19 cellular contexts compared by ENCODE assay signal in genomic region chr9:127489471-127490115, GRCh38. TPM values are rescaled to one million over a fixed set of nuclear protein-coding genes. Genes with fewer than 3 reads are reported as not detected.
DNase-seq lines count a peak whose midpoint lies in the region; ATAC-seq and TF ChIP-seq lines count a peak whose summit lies in the region.
"Had no signal": no experiment of that assay in that cellular context is flagged by ENCODE, and none has a peak within 500 bp of the region (broad histone marks: within the 10 kb centered on the region; RNA-seq: fewer than 3 reads in every experiment).

No MANE protein-coding gene starts in this region.

- no peak overlapping the region for H3K4me3 Mint-ChIP-seq in GM23338
- H3K4me3 Mint-ChIP-seq in endothelial cell (ENCODE audit: unreplicated experiment), result no peak overlapping the region
- no peak overlapping the region for H3K4me3 Mint-ChIP-seq in neural progenitor cell
- H3K4me3 Mint-ChIP-seq: activated naive CD8-positive, alpha-beta T cell treated with anti-CD3 and anti-CD28 coated beads for 36 hours had no signal

- H3K4me2 ChIP-seq in GM23338 (no peak overlapping the region), neural progenitor cell (no peak overlapping the region)

- DNase-seq in GM23338 (ENCODE audit: low spot score) (peak; percentile 86), SK-N-DZ (ENCODE audit: low spot score) (peak; percentile 79), endothelial cell (ENCODE audit: low spot score) (peak; percentile 46), neural progenitor cell (ENCODE audit: low spot score) (peak; percentile 81), NCI-H2081 treated with DMSO at 0.1 percent for 48 hours (lab: John Stamatoyannopoulos, UW) (no peak)
- no peak for DNase-seq in activated CD4-positive, alpha-beta T cell treated with anti-CD3 and anti-CD28 coated beads, Interleukin-2, amount 50 U/mL, for 4 hours
- DNase-seq: activated naive CD8-positive, alpha-beta T cell treated with anti-CD3 and anti-CD28 coated beads for 36 hours; CD4-positive, CD25-positive, alpha-beta regulatory T cell; cortex of kidney; DMS153; foreskin keratinocyte; KG1; left ventricle myocardium superior; NCI-H2029; NCI-H526 treated with DMSO at 0.1 percent for 48 hours; right cardiac atrium; SHP77 treated with DMSO at 0.1 percent for 48 hours had no signal

- peaks cover 5% of the 10 kb centered on the region for H3K4me1 Mint-ChIP-seq in GM23338
- no peaks in the 10 kb centered on the region for H3K4me1 Mint-ChIP-seq in endothelial cell (ENCODE audit: unreplicated experiment)
- H3K4me1 Mint-ChIP-seq in neural progenitor cell, result peaks cover 36% of the 10 kb centered on the region
- H3K4me1 Mint-ChIP-seq: activated naive CD8-positive, alpha-beta T cell treated with anti-CD3 and anti-CD28 coated beads for 36 hours had no signal

- H3K27me3 Mint-ChIP-seq in GM23338 (ENCODE audit: insufficient read depth, low read depth, poor library complexity) (peaks cover 5% of the 10 kb centered on the region), endothelial cell (ENCODE audit: unreplicated experiment) (peaks cover 3% of the 10 kb centered on the region), neural progenitor cell (ENCODE audit: insufficient read depth, low read depth) (peaks cover 6% of the 10 kb centered on the region)
- H3K27me3 Mint-ChIP-seq: activated naive CD8-positive, alpha-beta T cell treated with anti-CD3 and anti-CD28 coated beads for 36 hours; CD4-positive, CD25-positive, alpha-beta regulatory T cell had no signal

- no peaks in the 10 kb centered on the region for H3K79me2 ChIP-seq in GM23338 (replicated peaks; ENCODE audit: insufficient read depth)
- no peaks in the 10 kb centered on the region for H3K79me2 ChIP-seq in neural progenitor cell (ENCODE audit: low read depth)

- no peaks in the 10 kb centered on the region for H3K9me2 ChIP-seq in GM23338 (ENCODE audit: insufficient read depth)

- H3K9me3 ChIP-seq in neural progenitor cell (ENCODE audit: low read depth), result no peaks in the 10 kb centered on the region

- TF ChIP-seq CTCF in GM23338 (conservative IDR thresholded peaks at IDR 0.05; ENCODE audit: low read depth in 2 of 2) (peak; percentile 52 to 67), endothelial cell (IDR thresholded peaks at IDR 0.05; ENCODE audit: unreplicated experiment) (no peak), neural progenitor cell (IDR thresholded peaks at IDR 0.05) (peak; percentile 60)

- H3K27me3 ChIP-seq in GM23338 (ENCODE audit: insufficient read depth) (no peaks in the 10 kb centered on the region), neural progenitor cell (no peaks in the 10 kb centered on the region)
- H3K27me3 ChIP-seq: foreskin keratinocyte had no signal

- H3K27ac Mint-ChIP-seq in GM23338, result peak overlapping the region; percentile 21
- no peak overlapping the region for H3K27ac Mint-ChIP-seq in endothelial cell (ENCODE audit: unreplicated experiment)
- no peak overlapping the region for H3K27ac Mint-ChIP-seq in neural progenitor cell
- H3K27ac Mint-ChIP-seq: activated naive CD8-positive, alpha-beta T cell treated with anti-CD3 and anti-CD28 coated beads for 36 hours had no signal

- no peak overlapping the region for H3K4me3 ChIP-seq in GM23338
- H3K4me3 ChIP-seq in neural progenitor cell, result no peak overlapping the region

- no peak overlapping the region for H2AFZ ChIP-seq in GM23338
- no peak overlapping the region for H2AFZ ChIP-seq in neural progenitor cell (replicated peaks)

- H3K9me3 Mint-ChIP-seq in GM23338 (no peaks in the 10 kb centered on the region), endothelial cell (ENCODE audit: unreplicated experiment) (no peaks in the 10 kb centered on the region), neural progenitor cell (no peaks in the 10 kb centered on the region)
- H3K9me3 Mint-ChIP-seq: activated naive CD8-positive, alpha-beta T cell treated with anti-CD3 and anti-CD28 coated beads for 36 hours; CD4-positive, CD25-positive, alpha-beta regulatory T cell had no signal

- no peak overlapping the region for H3K9ac ChIP-seq in neural progenitor cell

- no peaks in the 10 kb centered on the region; the same call in 1 of the 2 replicates for H4K20me1 ChIP-seq in GM23338 (replicated peaks; ENCODE audit: insufficient read depth)
- peaks cover 4% of the 10 kb centered on the region for H4K20me1 ChIP-seq in neural progenitor cell (ENCODE audit: low read depth)

- ATAC-seq in GM23338 (peak; percentile 96), HG02852 (IDR thresholded peaks at IDR 0.05; ENCODE audit: unreplicated experiment) (no peak), GM21526 (IDR thresholded peaks at IDR 0.05; ENCODE audit: low FRiP score, unreplicated experiment) (no peak)
- ATAC-seq: foreskin keratinocyte, left ventricle myocardium superior, right cardiac atrium had no signal

- no peaks in the 10 kb centered on the region; the same call in 1 of the 2 replicates for H3K36me3 ChIP-seq in GM23338 (ENCODE audit: insufficient read depth)
- no peaks in the 10 kb centered on the region for H3K36me3 ChIP-seq in neural progenitor cell

- H3K36me3 Mint-ChIP-seq in GM23338 (ENCODE audit: low read depth) (peaks cover 8% of the 10 kb centered on the region; the same call in 2 of the 3 replicates), endothelial cell (ENCODE audit: low read depth, unreplicated experiment) (peaks cover 22% of the 10 kb centered on the region), neural progenitor cell (peaks cover 10% of the 10 kb centered on the region)
- H3K36me3 Mint-ChIP-seq: activated naive CD8-positive, alpha-beta T cell treated with anti-CD3 and anti-CD28 coated beads for 36 hours had no signal

- H3K27ac ChIP-seq in GM23338 (ENCODE audit: low read depth), result peak overlapping the region; percentile 59; the same call in 1 of the 2 replicates
- H3K27ac ChIP-seq in neural progenitor cell, result no peak overlapping the region
- H3K27ac ChIP-seq: foreskin keratinocyte had no signal

- H3F3A ChIP-seq in GM23338 (replicated peaks; ENCODE audit: low read depth) (0 out of 2 replicates have a peak, but pooled peaks cover 3% of the 10 kb centered on the region), neural progenitor cell (ENCODE audit: low read depth) (no peaks in the 10 kb centered on the region)

- H3K4me1 ChIP-seq in GM23338 (ENCODE audit: insufficient read depth) (no peaks in the 10 kb centered on the region), neural progenitor cell (peaks cover 13% of the 10 kb centered on the region)
- H3K4me1 ChIP-seq: foreskin keratinocyte had no signal

TF ChIP-seq in GM23338, 12 proteins besides CTCF, POLR2A, EP300 and RAD21 (continues in another document):
- TF ChIP-seq ZNF114 (CRISPR knock-in tag; IDR thresholded peaks at IDR 0.05), result no peak
- no peak for TF ChIP-seq JUNB (IDR thresholded peaks at IDR 0.05; ENCODE audit: unreplicated experiment)
- no peak for TF ChIP-seq STAT1 (IDR thresholded peaks at IDR 0.05; ENCODE audit: unreplicated experiment)

RNA-seq across cellular contexts. Expression of gene LRSAM1, which starts 38.3 kb away (rescaled TPM):
- 16.9 and 21.9 TPM in 2 replicates for total RNA-seq in GM23338 (2014; rRNA removed; shearing (Covaris generic))
- 12.8 and 16.1 TPM in 2 replicates for polyA plus RNA-seq in GM23338 (2016; fragmentation: Nextera tagmentation; extraction: Ambion mirVana)
- 18.6 and 18.9 TPM in 2 replicates for polyA plus RNA-seq in SK-N-DZ (2014; cell fraction: cytosol; rRNA removed)
- polyA plus RNA-seq in SK-N-DZ (2014; cell fraction: nucleus; rRNA removed), result 30.0 and 36.0 TPM in 2 replicates
- 22.6 TPM for total RNA-seq in endothelial cell (ENCODE audit: unreplicated experiment)
- 6.7 and 14.2 TPM in 2 replicates for total RNA-seq in neural progenitor cell (ENCODE audit: low replicate concordance)

RNA-seq across cellular contexts. Expression of gene RPL12, which starts 38.4 kb away (rescaled TPM):
- 1,947 and 2,596 TPM in 2 replicates for total RNA-seq in GM23338 (2014; rRNA removed; shearing (Covaris generic))
- polyA plus RNA-seq in GM23338 (2016; fragmentation: Nextera tagmentation; extraction: Ambion mirVana), result 2,121 and 2,369 TPM in 2 replicates
- polyA plus RNA-seq in SK-N-DZ (2014; cell fraction: cytosol; rRNA removed), result 1,887 and 2,362 TPM in 2 replicates
- polyA plus RNA-seq in SK-N-DZ (2014; cell fraction: nucleus; rRNA removed), result 1,256 and 1,841 TPM in 2 replicates
- total RNA-seq in endothelial cell (ENCODE audit: unreplicated experiment), result 1,208 TPM
- 2,064 and 2,640 TPM in 2 replicates for total RNA-seq in neural progenitor cell (ENCODE audit: low replicate concordance)

Comparison
In these comparisons a context has a peak if more than half of its experiments do, and no peak if none do; other contexts are left out.
1. DNase-seq: peak in GM23338 (single experiment), SK-N-DZ (single experiment), endothelial cell (single experiment) and neural progenitor cell (single experiment); none in activated CD4-positive, alpha-beta T cell treated with anti-CD3 and anti-CD28 coated beads, Interleukin-2, amount 50 U/mL, for 4 hours (0 of 2) and NCI-H2081 treated with DMSO at 0.1 percent for 48 hours (single experiment).